Comparison of ENCODE assay signal across 8 cellular contexts in genomic region chr2:85888020-85888744, GRCh38. TPM values are rescaled to one million over a fixed set of nuclear protein-coding genes. Genes with fewer than 3 reads are reported as not detected.
A peak's percentile ranks its signal among the peaks of the same experiment; 100 is the strongest.
DNase-seq lines count a peak whose midpoint lies in the region; ATAC-seq and TF ChIP-seq lines count a peak whose summit lies in the region.

No MANE protein-coding gene starts in this region.

- H3K27me3 Mint-ChIP-seq in CD14-positive monocyte (ENCODE audit: low read depth in 3 of 3) (peaks cover 0 to 3% (median 0%) of the 10 kb centered on the region in 3 donors), brain (peaks cover 11% of the 10 kb centered on the region)

- H3K36me3 ChIP-seq in H7 (replicated peaks; ENCODE audit: control insufficient read depth, insufficient read depth, low read length): no peaks in the 10 kb centered on the region

- DNase-seq in CD14-positive monocyte (ENCODE audit: low spot score) (no peak), H7 (peak; percentile 71), T-helper 2 cell (peak in 3 of 5 experiments; percentile 4 to 63 (median 12)), left lobe of liver (ENCODE audit: low spot score) (peak; percentile 55), GDM1 (lab: John Stamatoyannopoulos, UW) (no peak)
- peak; percentile 18 to 26 for DNase-seq in stimulated activated CD4-positive, alpha-beta T cell treated with anti-CD3 and anti-CD28 coated beads, Interleukin-4, amount 100 ng/mL, for 48 hours (ENCODE audit: low read depth in 2 of 2)

- TF ChIP-seq CTCF in CD14-positive monocyte (IDR thresholded peaks at IDR 0.05) (no peak), brain (conservative IDR thresholded peaks at IDR 0.05) (no peak)

- H3K27ac Mint-ChIP-seq in CD14-positive monocyte (peak overlapping the region; percentile 73 to 89 (median 79)), brain (peak overlapping the region; percentile 43 to 90 (median 78))

- ATAC-seq in left lobe of liver: peak; percentile 14
- ATAC-seq in GM18867 (IDR thresholded peaks at IDR 0.05; ENCODE audit: unreplicated experiment): no peak

- H3K4me3 Mint-ChIP-seq in CD14-positive monocyte (peak overlapping the region; percentile 88 to 93), brain (peak overlapping the region; percentile 79 to 93 (median 90))

- intact Hi-C loops in CD14-positive monocyte (cut with micrococcal nuclease): loop anchor here (5.0 kb wide), 4 partner anchors 36 to 219 kb away; partner anchors contain the start of genes POLR1A (in 1 of the 2) and PTCD3 (in 1 of the 2)

- H3K27me3 ChIP-seq in H7 (ENCODE audit: control insufficient read depth, insufficient read depth, low read length): peaks cover 12% of the 10 kb centered on the region

- H3K9me3 Mint-ChIP-seq in CD14-positive monocyte (no peaks in the 10 kb centered on the region), brain (peaks cover 2 to 4% (median 3%) of the 10 kb centered on the region in 5 experiments)

- H3K36me3 Mint-ChIP-seq in CD14-positive monocyte (peaks cover 21 to 28% of the 10 kb centered on the region in 2 donors), brain (peaks cover 4% of the 10 kb centered on the region)

- H3K4me1 Mint-ChIP-seq in CD14-positive monocyte (peaks cover 75% of the 10 kb centered on the region), brain (peaks cover 66% of the 10 kb centered on the region)

- peak overlapping the region; percentile 63 for H3K4me3 ChIP-seq in H7 (ENCODE audit: insufficient read depth, low read depth, low read length)

RNA-seq across cellular contexts. Expression of gene ST3GAL5, which starts 0.6 kb away (rescaled TPM):
- polyA plus RNA-seq in CD14-positive monocyte (10 to 100 TPM; 14.0 to 19.5 TPM), brain (ENCODE audit: insufficient read depth, low read depth, low replicate concordance) (24.7 TPM)
- 2.1 and 3.4 TPM in 2 replicates for total RNA-seq in H7 (2014; rRNA removed; shearing (Covaris generic))
- total RNA-seq in left lobe of liver: 12.8 TPM

Comparison
In these comparisons a context has a peak if more than half of its experiments do, and no peak if none do; other contexts are left out.
1. DNase-seq: peak in H7 (single experiment), T-helper 2 cell (3 of 5), left lobe of liver (single experiment) and stimulated activated CD4-positive, alpha-beta T cell treated with anti-CD3 and anti-CD28 coated beads, Interleukin-4, amount 100 ng/mL, for 48 hours (2 of 2); none in CD14-positive monocyte (single experiment) and GDM1 (single experiment).